10 cellular contexts compared by ENCODE assay signal in genomic region chr3:188631291-188632010, GRCh38.
DNase-seq lines count a peak whose midpoint lies in the region; ATAC-seq, FAIRE-seq and TF ChIP-seq lines count a peak whose summit lies in the region.
"Had no signal": no experiment of that assay in that cellular context is flagged by ENCODE, and none has a peak within 500 bp of the region (broad histone marks: within the 10 kb centered on the region; RNA-seq: fewer than 3 reads in every experiment).

No MANE protein-coding gene starts in this region.

- H3K27ac ChIP-seq in Panc1 (ENCODE audit: low read length) (no peak overlapping the region), caudate nucleus (ENCODE audit: low read depth, low read length) (no peak overlapping the region), kidney (ENCODE audit: low read depth in 2 of 2, low read length in 2 of 2) (no peak overlapping the region)

- no peak overlapping the region for H3K9ac ChIP-seq in kidney (ENCODE audit: low read length in 2 of 2)

- no peak overlapping the region for H3K4me3 Mint-ChIP-seq in WTC11

- DNase-seq in EH (ENCODE audit: low read depth) (peak; percentile 92), Panc1 (ENCODE audit: low read depth, low spot score) (peak; percentile 80), choroid plexus epithelial cell (ENCODE audit: low read depth) (peak; percentile 78), non-pigmented ciliary epithelial cell (ENCODE audit: low read depth) (peak; percentile 71), NCI-H510A (lab: John Stamatoyannopoulos, UW) (no peak), caudate nucleus (lab: John Stamatoyannopoulos, UW) (no peak), WTC11 (ENCODE audit: low spot score) (no peak), kidney (no peak)
- DNase-seq: anterior cingulate cortex, NCI-H1105 had no signal

- H3K4me3 ChIP-seq in Panc1 (ENCODE audit: low read depth in 2 of 2, low read length in 2 of 2) = no peak overlapping the region
- H3K4me3 ChIP-seq in choroid plexus epithelial cell (ENCODE audit: low read depth, low read length) = no peak overlapping the region
- no peak overlapping the region for H3K4me3 ChIP-seq in kidney (ENCODE audit: low read length in 2 of 2)

- in situ Hi-C loops in Panc1 (cut with HindIII; ENCODE audit: low pct_unique_long_range_greater_than_20kb, low sequenced_read_pairs) = no loop called here

- H3K9me3 ChIP-seq in Panc1 (ENCODE audit: control insufficient read depth, insufficient read depth, low read depth, low read length) = peaks cover 8% of the 10 kb centered on the region; the same call in 1 of the 2 replicates
- H3K9me3 ChIP-seq in kidney (ENCODE audit: control insufficient read depth in 1 of 2, low read length in 2 of 2) = no peaks in the 10 kb centered on the region

- BruUV-seq in Panc1 (replicated peaks; lab: Mats Ljungman, UMichigan) = no TSS peak

- H3K9me3 Mint-ChIP-seq in WTC11 = peaks cover 28% of the 10 kb centered on the region

- intact Hi-C loops in Panc1 (cut with micrococcal nuclease; ENCODE audit: unreplicated experiment) (no loop called here), kidney (cut with DNase I) (no loop called here)

- H3K27ac Mint-ChIP-seq in WTC11 = no peak overlapping the region

- H3K4me1 ChIP-seq in Panc1 (ENCODE audit: control insufficient read depth, insufficient read depth, low read length) (no peaks in the 10 kb centered on the region), kidney (ENCODE audit: control insufficient read depth in 1 of 2, insufficient read depth in 1 of 2, low read depth in 1 of 2, low read length in 2 of 2) (peaks cover 2 to 5% of the 10 kb centered on the region in 2 donors)

- TF ChIP-seq CTCF in Panc1 (IDR thresholded peaks at IDR 0.05) = no peak
- TF ChIP-seq CTCF in choroid plexus epithelial cell (conservative IDR thresholded peaks at IDR 0.05; ENCODE audit: low read depth, low read length) = no peak
- no peak for TF ChIP-seq CTCF in WTC11 (IDR thresholded peaks at IDR 0.05)
- TF ChIP-seq CTCF in kidney (IDR thresholded peaks at IDR 0.05; ENCODE audit: borderline replicate concordance, extremely low read depth, insufficient read depth) = no peak

- POLR2A ChIA-PET in Panc1 (lab: Charles Lee) = no interaction called here
- POLR2A ChIA-PET in WTC11 (lab: Charles Lee) = no interaction called here

- H3K36me3 ChIP-seq in Panc1 (ENCODE audit: control insufficient read depth, insufficient read depth, low read length) (no peaks in the 10 kb centered on the region), kidney (ENCODE audit: control insufficient read depth in 1 of 2, insufficient read depth in 2 of 2, low read length in 2 of 2) (no peaks in the 10 kb centered on the region)

- CTCF ChIA-PET in Panc1 (lab: Charles Lee) = no interaction called here
- CTCF ChIA-PET in WTC11 (lab: Charles Lee) = no interaction called here

- no peaks in the 10 kb centered on the region for H3K27me3 ChIP-seq in Panc1 (ENCODE audit: control insufficient read depth, insufficient read depth, low read length)

- peaks cover 13% of the 10 kb centered on the region for H3K4me1 Mint-ChIP-seq in WTC11

- H3K27me3 Mint-ChIP-seq in WTC11 (ENCODE audit: low read depth) = no peaks in the 10 kb centered on the region

- FAIRE-seq in kidney (lab: Jason Lieb, UNC) = no peak

- ATAC-seq in Panc1 = peak; percentile 53; the same call in 1 of the 2 replicates
- no peak for ATAC-seq in WTC11

- peaks cover 13% of the 10 kb centered on the region for H3K36me3 Mint-ChIP-seq in WTC11

TF ChIP-seq in WTC11, 78 proteins besides CTCF, POLR2A, EP300 and RAD21:
- TF ChIP-seq ZNF138 (CRISPR knock-in tag; conservative IDR thresholded peaks at IDR 0.05) = no peak
- TF ChIP-seq ZSCAN18 (CRISPR knock-in tag; IDR thresholded peaks at IDR 0.05) = no peak
- no peak for TF ChIP-seq MYBL2 (CRISPR knock-in tag; IDR thresholded peaks at IDR 0.05)
- TF ChIP-seq USF2 (CRISPR knock-in tag; IDR thresholded peaks at IDR 0.05) = no peak
- TF ChIP-seq ZMAT4 (CRISPR knock-in tag; IDR thresholded peaks at IDR 0.05) = no peak
- no peak for TF ChIP-seq ZNF423 (CRISPR knock-in tag; IDR thresholded peaks at IDR 0.05)
- no peak for TF ChIP-seq MAX (CRISPR knock-in tag; IDR thresholded peaks at IDR 0.05)
- no peak for TF ChIP-seq NR2C2 (CRISPR knock-in tag; IDR thresholded peaks at IDR 0.05)
- TF ChIP-seq ELF4 (CRISPR knock-in tag; IDR thresholded peaks at IDR 0.05; ENCODE audit: low read depth) = no peak
- TF ChIP-seq GRHL2 (CRISPR knock-in tag; IDR thresholded peaks at IDR 0.05; ENCODE audit: insufficient replicate concordance, severe bottlenecking) = no peak
- no peak for TF ChIP-seq FOXP1 (CRISPR knock-in tag; IDR thresholded peaks at IDR 0.05; ENCODE audit: borderline replicate concordance)
- TF ChIP-seq FOXJ3 (CRISPR knock-in tag; IDR thresholded peaks at IDR 0.05; ENCODE audit: borderline replicate concordance) = no peak

Comparison
In these comparisons a context has a peak if more than half of its experiments do, and no peak if none do; other contexts are left out.
1. DNase-seq: peak in EH (single experiment), Panc1 (single experiment), choroid plexus epithelial cell (single experiment) and non-pigmented ciliary epithelial cell (single experiment); none in NCI-H510A (single experiment), caudate nucleus (0 of 61), WTC11 (single experiment) and kidney (single experiment).